14 cellular contexts compared by ENCODE assay signal in the genomic region with DNA sequence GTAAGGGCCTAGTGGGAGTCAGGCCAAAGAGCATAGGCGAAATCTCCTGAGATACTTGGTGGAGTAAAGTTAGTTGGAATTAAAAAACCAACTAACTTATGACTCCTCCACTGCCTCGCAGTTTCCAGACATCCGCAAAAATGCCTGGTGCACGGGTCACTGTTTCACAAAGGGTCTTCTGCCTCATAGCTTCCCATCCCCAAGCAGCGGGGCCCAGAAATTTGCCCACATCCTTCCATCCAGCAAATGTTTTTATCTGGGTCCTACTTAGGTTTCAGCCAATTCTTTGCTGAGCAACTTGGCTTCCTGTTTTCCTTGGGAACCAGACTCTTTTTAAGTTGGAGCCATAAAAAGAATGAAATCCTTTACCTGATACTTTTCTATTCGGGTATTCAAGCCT. TPM values are rescaled to one million over a fixed set of nuclear protein-coding genes. Genes with fewer than 3 reads are reported as not detected.
DNase-seq lines count a peak whose midpoint lies in the region; ATAC-seq, FAIRE-seq and TF ChIP-seq lines count a peak whose summit lies in the region.
"Had no signal": no experiment of that assay in that cellular context is flagged by ENCODE, and none has a peak within 500 bp of the region (broad histone marks: within the 10 kb centered on the region; RNA-seq: fewer than 3 reads in every experiment).

No MANE protein-coding gene starts in this region.

- no peak for DNase-seq in heart left ventricle
- no peak for DNase-seq in cardiac septum (ENCODE audit: low spot score)
- DNase-seq in endothelial cell of umbilical vein (ENCODE audit: low read depth, low spot score), result peak; percentile 83
- no peak for DNase-seq in neural progenitor cell (ENCODE audit: low spot score)
- DNase-seq in aorta, result peak in 1 of 2 donors; percentile 64
- no peak for DNase-seq in left lobe of liver (ENCODE audit: low spot score)
- DNase-seq in NCI-H1930 (lab: John Stamatoyannopoulos, UW), result no peak
- no peak for DNase-seq in ACHN
- DNase-seq: activated T-cell treated with anti-CD3 and anti-CD28 coated beads, Interleukin-2, amount 50 U/mL, for 4 hours; CD8-positive, alpha-beta T cell; stimulated activated naive B cell treated with anti-CD40 and anti-IgM and Interleukin-4, amounts not matched to agents 10 μg/mL and 1 μg/mL and 100 μg/mL, for 72 hours had no signal

- no peaks in the 10 kb centered on the region for H3K9me1 ChIP-seq in endothelial cell of umbilical vein (replicated peaks; ENCODE audit: control insufficient read depth, extremely low read depth, insufficient read depth, low read length)

- peak overlapping the region in 11 of 12 donors; percentile 30 to 90 (median 79) for H3K27ac ChIP-seq in heart left ventricle
- peak overlapping the region; percentile 100 for H3K27ac ChIP-seq in endothelial cell of umbilical vein (ENCODE audit: insufficient read depth, low read depth, low read length)
- peak overlapping the region; percentile 31 for H3K27ac ChIP-seq in neural progenitor cell
- H3K27ac ChIP-seq in aorta (ENCODE audit: low read depth in 1 of 2, low read length in 2 of 2), result peak overlapping the region; percentile 87 to 97

- ATAC-seq in heart left ventricle, result peak in 3 of 4 donors; percentile 14 to 35 (median 32)
- no peak for ATAC-seq in aorta (ENCODE audit: low FRiP score)
- no peak for ATAC-seq in left lobe of liver
- ATAC-seq: activated T-cell treated with anti-CD3 and anti-CD28 coated beads, Interleukin-2, amount 50 U/mL, for 4 hours; CD8-positive, alpha-beta T cell had no signal

- dilution Hi-C loops in endothelial cell of umbilical vein (cut with MboI; ENCODE audit: extremely low pct_ligation_motif_present, low sequenced_read_pairs), result no loop called here

- TF ChIP-seq POLR2A in heart left ventricle (IDR thresholded peaks at IDR 0.05), result no peak
- TF ChIP-seq POLR2A in endothelial cell of umbilical vein (IDR thresholded peaks at IDR 0.05; ENCODE audit: low read depth, low read length), result no peak

- POLR2A ChIA-PET in endothelial cell of umbilical vein (lab: Charles Lee), result no interaction called here

- H4K20me1 ChIP-seq in endothelial cell of umbilical vein (replicated peaks; ENCODE audit: control insufficient read depth, extremely low read depth, insufficient read depth, low read length) (no peaks in the 10 kb centered on the region), neural progenitor cell (ENCODE audit: low read depth) (peaks cover 9% of the 10 kb centered on the region)

- in situ Hi-C loops in ACHN (cut with HindIII; ENCODE audit: low pct_ligation_motif_present, low pct_unique_long_range_greater_than_20kb, low sequenced_read_pairs), result no loop called here

- intact Hi-C loops in heart left ventricle (cut with DNase I), result loop anchor here in 9 of 10 donors (1.0 to 10.0 kb wide), 6 partner anchors 48 to 464 kb away; no protein-coding TSS in a partner anchor
- intact Hi-C loops in cardiac septum (cut with DNase I), result loop anchor here (1.0 kb wide), 2 partner anchors 49 to 463 kb away; no protein-coding TSS in a partner anchor
- intact Hi-C loops in endothelial cell of umbilical vein (cut with micrococcal nuclease), result loop anchor here (1.0 to 5.0 kb wide), 9 partner anchors 49 to 558 kb away; a partner anchor contains a TSS
- intact Hi-C loops in aorta (cut with DNase I), result loop anchor here (1.0 to 10.0 kb wide), 2 partner anchors 49 to 464 kb away; no protein-coding TSS in a partner anchor

- H3K27me3 ChIP-seq in heart left ventricle (no peaks in the 10 kb centered on the region), endothelial cell of umbilical vein (ENCODE audit: control insufficient read depth in 2 of 2, insufficient read depth in 2 of 2, low read length in 2 of 2) (no peaks in the 10 kb centered on the region), neural progenitor cell (no peaks in the 10 kb centered on the region), aorta (ENCODE audit: control insufficient read depth in 1 of 2, insufficient read depth in 2 of 2, low read length in 1 of 2) (no peaks in the 10 kb centered on the region)

- H3K79me2 ChIP-seq in endothelial cell of umbilical vein (ENCODE audit: control insufficient read depth, insufficient read depth, low read length) (peaks cover 4% of the 10 kb centered on the region), neural progenitor cell (ENCODE audit: low read depth) (no peaks in the 10 kb centered on the region)

- H3K4me3 ChIP-seq in heart left ventricle (no peak overlapping the region), endothelial cell of umbilical vein (replicated peaks in 1 of 3; ENCODE audit: insufficient read depth in 1 of 3, low read depth in 1 of 3, low read length in 3 of 3) (no peak overlapping the region), neural progenitor cell (no peak overlapping the region), aorta (ENCODE audit: low read length in 2 of 2) (no peak overlapping the region)

- H3K27me3 Mint-ChIP-seq in neural progenitor cell (ENCODE audit: insufficient read depth, low read depth), result no peaks in the 10 kb centered on the region
- H3K27me3 Mint-ChIP-seq: IgD-negative memory B cell had no signal

- H3F3A ChIP-seq in neural progenitor cell (ENCODE audit: low read depth), result peaks cover 8% of the 10 kb centered on the region

- H3K4me2 ChIP-seq in endothelial cell of umbilical vein (ENCODE audit: insufficient read depth, low read length) (peak overlapping the region; percentile 61), neural progenitor cell (no peak overlapping the region)

- peak; percentile 66 for FAIRE-seq in endothelial cell of umbilical vein (lab: Jason Lieb, UNC)
- FAIRE-seq: frontal cortex, RCC 7860 had no signal

- 51 to 58% (median 56%) methylated on average over 6 of the region's 6 CpGs for WGBS in heart left ventricle, 4 donors
- WGBS in aorta, 2 donors, result 4 to 8% methylated on average over 6 of the region's 6 CpGs

- no peaks in the 10 kb centered on the region for H3K9me3 Mint-ChIP-seq in neural progenitor cell
- H3K9me3 Mint-ChIP-seq: activated T-cell treated with anti-CD3 and anti-CD28 coated beads, Interleukin-2, amount 50 U/mL, for 4 hours; CD8-positive, alpha-beta T cell; IgD-negative memory B cell; stimulated activated naive B cell treated with anti-CD40 and anti-IgM and Interleukin-4, amounts not matched to agents 10 μg/mL and 1 μg/mL and 100 μg/mL, for 72 hours had no signal

- no peak for TF ChIP-seq CTCF in heart left ventricle (IDR thresholded peaks at IDR 0.05)
- TF ChIP-seq CTCF in endothelial cell of umbilical vein (IDR thresholded peaks at IDR 0.05; ENCODE audit: extremely low read depth in 1 of 2, insufficient read depth in 1 of 2, low read depth in 1 of 2, low read length in 2 of 2), result no peak
- TF ChIP-seq CTCF in neural progenitor cell (IDR thresholded peaks at IDR 0.05), result no peak

- H3K9me3 ChIP-seq in heart left ventricle (no peaks in the 10 kb centered on the region), endothelial cell of umbilical vein (replicated peaks; ENCODE audit: control insufficient read depth, insufficient read depth, low read length) (no peaks in the 10 kb centered on the region), neural progenitor cell (ENCODE audit: low read depth) (no peaks in the 10 kb centered on the region), aorta (ENCODE audit: control insufficient read depth, low read length) (no peaks in the 10 kb centered on the region)

- no peak overlapping the region for H3K4me3 Mint-ChIP-seq in neural progenitor cell
- H3K4me3 Mint-ChIP-seq: activated T-cell treated with anti-CD3 and anti-CD28 coated beads, Interleukin-2, amount 50 U/mL, for 4 hours; CD8-positive, alpha-beta T cell; IgD-negative memory B cell; stimulated activated naive B cell treated with anti-CD40 and anti-IgM and Interleukin-4, amounts not matched to agents 10 μg/mL and 1 μg/mL and 100 μg/mL, for 72 hours had no signal

- peak overlapping the region; percentile 71 for H3K9ac ChIP-seq in endothelial cell of umbilical vein (replicated peaks; ENCODE audit: extremely low read depth, insufficient read depth, low read length)
- no peak overlapping the region for H3K9ac ChIP-seq in neural progenitor cell

- peaks cover 15% of the 10 kb centered on the region for H3K4me1 Mint-ChIP-seq in neural progenitor cell
- H3K4me1 Mint-ChIP-seq: IgD-negative memory B cell; stimulated activated naive B cell treated with anti-CD40 and anti-IgM and Interleukin-4, amounts not matched to agents 10 μg/mL and 1 μg/mL and 100 μg/mL, for 72 hours had no signal

- H3K4me1 ChIP-seq in heart left ventricle (peaks cover 0 to 54% (median 25%) of the 10 kb centered on the region in 12 donors), endothelial cell of umbilical vein (ENCODE audit: control insufficient read depth, extremely low read depth, insufficient read depth, low read length) (peaks cover 48% of the 10 kb centered on the region), neural progenitor cell (peaks cover 20% of the 10 kb centered on the region), aorta (ENCODE audit: control insufficient read depth in 1 of 2, insufficient read depth in 2 of 2, low read length in 2 of 2) (peaks cover 1 to 2% of the 10 kb centered on the region in 2 donors)

- H3K36me3 Mint-ChIP-seq in neural progenitor cell, result no peaks in the 10 kb centered on the region
- H3K36me3 Mint-ChIP-seq: CD8-positive, alpha-beta T cell; IgD-negative memory B cell; stimulated activated naive B cell treated with anti-CD40 and anti-IgM and Interleukin-4, amounts not matched to agents 10 μg/mL and 1 μg/mL and 100 μg/mL, for 72 hours had no signal

- H2AFZ ChIP-seq in endothelial cell of umbilical vein (ENCODE audit: low read depth, low read length) (peak overlapping the region; percentile 66), neural progenitor cell (replicated peaks) (no peak overlapping the region)

- no peak overlapping the region for H3K27ac Mint-ChIP-seq in neural progenitor cell
- H3K27ac Mint-ChIP-seq: CD8-positive, alpha-beta T cell; IgD-negative memory B cell; stimulated activated naive B cell treated with anti-CD40 and anti-IgM and Interleukin-4, amounts not matched to agents 10 μg/mL and 1 μg/mL and 100 μg/mL, for 72 hours had no signal

- CTCF ChIA-PET in endothelial cell of umbilical vein (lab: Charles Lee), result interaction anchor here (0.9 to 6.5 kb wide), 10 partner anchors 16 to 462 kb away, joined by 3 to 79 read pairs (median 4); no protein-coding TSS in a partner anchor

- BruUV-seq in endothelial cell of umbilical vein (replicated peaks; lab: Mats Ljungman, UMichigan), result TSS peak; percentile 13

- H3K36me3 ChIP-seq in heart left ventricle (peaks cover 0 to 15% (median 0%) of the 10 kb centered on the region in 9 donors), endothelial cell of umbilical vein (ENCODE audit: control insufficient read depth in 2 of 2, extremely low read depth in 1 of 2, insufficient read depth in 2 of 2, low read length in 2 of 2) (no peaks in the 10 kb centered on the region), neural progenitor cell (no peaks in the 10 kb centered on the region), aorta (ENCODE audit: control insufficient read depth in 1 of 2, insufficient read depth in 2 of 2, low read length in 1 of 2) (no peaks in the 10 kb centered on the region)

RNA-seq across cellular contexts. Expression of a gene that starts 36.3 kb away (rescaled TPM):
- total RNA-seq in heart left ventricle (10 to 100 TPM; 16.7 to 39.6 (median 22.1) TPM), cardiac septum (14.4 TPM), endothelial cell of umbilical vein (109 and 112 TPM in 2 replicates), neural progenitor cell (ENCODE audit: low replicate concordance) (5.8 TPM in 2 replicates), aorta (10 to 100 TPM; 50.8 to 91.2 TPM), left lobe of liver (15.8 TPM)
- polyA plus RNA-seq in heart left ventricle (10 to 100 TPM; 11.6 to 16.5 TPM), endothelial cell of umbilical vein (50.4 and 56.6 TPM in 2 replicates), aorta (10 to 100 TPM in 1 of 2 donors, 1 to 10 TPM in 1; 4.0 to 41.9 TPM)
- 49.5 and 50.2 TPM in 2 replicates for polyA plus RNA-seq in endothelial cell of umbilical vein (2011; cell fraction: cytosol; rRNA removed)
- 65.8 and 87.7 TPM in 2 replicates for polyA plus RNA-seq in endothelial cell of umbilical vein (2011; cell fraction: nucleus; rRNA removed)
- 85.1 and 115 TPM in 2 replicates for polyA plus RNA-seq in endothelial cell of umbilical vein (2012)
- 141 and 152 TPM in 2 replicates for polyA minus RNA-seq in endothelial cell of umbilical vein
- 11.5 TPM for polyA minus RNA-seq in endothelial cell of umbilical vein (2011; cell fraction: cytosol; rRNA and poly(A)+ RNA removed)
- polyA minus RNA-seq in endothelial cell of umbilical vein (2011; cell fraction: nucleus; rRNA and poly(A)+ RNA removed), result 58.9 and 89.5 TPM in 2 replicates
- polyA plus RNA-seq: IgD-negative memory B cell had no signal

Comparison
In these comparisons a context has a peak if more than half of its experiments do, and no peak if none do; other contexts are left out.
1. ATAC-seq: peak in heart left ventricle (3 of 4); none in aorta (single experiment) and left lobe of liver (single experiment).
2. H3K27ac ChIP-seq: peak in every context shown above with its lines; median percentile 100 in endothelial cell of umbilical vein; 92 in aorta; 79 in heart left ventricle; 31 in neural progenitor cell.